ENCODE assay signal across 7 cellular contexts in genomic region chr18:14086459-14087231, GRCh38.
A peak's percentile ranks its signal among the peaks of the same experiment; 100 is the strongest.
DNase-seq lines count a peak whose midpoint lies in the region; ATAC-seq lines count a peak whose summit lies in the region.

No MANE protein-coding gene starts in this region.

- ATAC-seq in HG02884 (IDR thresholded peaks at IDR 0.05; ENCODE audit: unreplicated experiment) (peak; percentile 70), GM21390 (IDR thresholded peaks at IDR 0.05; ENCODE audit: unreplicated experiment) (no peak), HG03108 (IDR thresholded peaks at IDR 0.05; ENCODE audit: unreplicated experiment) (no peak)

- DNase-seq in GM03348 (ENCODE audit: low spot score) (peak; percentile 67), NCI-H82 (lab: John Stamatoyannopoulos, UW) (peak; percentile 63), ecto neural progenitor cell (ENCODE audit: low spot score) (peak; percentile 70), midbrain (lab: John Stamatoyannopoulos, UW) (peak; percentile 68)
